Comparison of ENCODE assay signal across 9 cellular contexts in genomic region chr17:9768381-9768934, GRCh38. TPM values are rescaled to one million over a fixed set of nuclear protein-coding genes. Genes with fewer than 3 reads are reported as not detected.
DNase-seq lines count a peak whose midpoint lies in the region; ATAC-seq and TF ChIP-seq lines count a peak whose summit lies in the region.
"Had no signal": no experiment of that assay in that cellular context is flagged by ENCODE, and none has a peak within 500 bp of the region (broad histone marks: within the 10 kb centered on the region; RNA-seq: fewer than 3 reads in every experiment).

No MANE protein-coding gene starts in this region.

- DNase-seq in NCI-H510A treated with DMSO at 0.1 percent for 48 hours (lab: John Stamatoyannopoulos, UW) (peak; percentile 50), NCI-H510A (lab: John Stamatoyannopoulos, UW) (no peak), NAMALWA (ENCODE audit: low spot score) (peak; percentile 22), brain microvascular endothelial cell (no peak), right lobe of liver (no peak), hepatic stellate cell (ENCODE audit: low spot score) (no peak), midbrain (lab: John Stamatoyannopoulos, UW) (no peak), caudate nucleus (lab: John Stamatoyannopoulos, UW) (no peak)

- no peaks in the 10 kb centered on the region for H3K4me1 ChIP-seq in right lobe of liver

- H3K27ac ChIP-seq in brain microvascular endothelial cell (no peak overlapping the region), right lobe of liver (no peak overlapping the region), caudate nucleus (ENCODE audit: low read depth, low read length) (no peak overlapping the region)

- peak; percentile 12 to 63 (median 47) for ATAC-seq in right lobe of liver

- no peaks in the 10 kb centered on the region for H3K36me3 ChIP-seq in brain microvascular endothelial cell (replicated peaks)
- no peaks in the 10 kb centered on the region for H3K36me3 ChIP-seq in right lobe of liver

- in situ Hi-C loops in brain microvascular endothelial cell (cut with HindIII; ENCODE audit: low pct_ligation_motif_present, low sequenced_read_pairs): no loop called here

- H3K4me3 ChIP-seq in brain microvascular endothelial cell (ENCODE audit: low read depth, low read length): no peak overlapping the region
- no peak overlapping the region for H3K4me3 ChIP-seq in right lobe of liver

- H3K27me3 ChIP-seq in brain microvascular endothelial cell (replicated peaks) (no peaks in the 10 kb centered on the region), right lobe of liver (no peaks in the 10 kb centered on the region)

- intact Hi-C loops in right lobe of liver (cut with DNase I): no loop called here

- no peaks in the 10 kb centered on the region for H3K9me3 ChIP-seq in right lobe of liver

- 15% methylated on average over 5 of the region's 5 CpGs for WGBS in right lobe of liver (ENCODE audit: insufficient coverage, low coverage, low lambda C conversion rate, missing lambda C conversion rate)

- no peak for TF ChIP-seq POLR2A in right lobe of liver (IDR thresholded peaks at IDR 0.05)

- peak; percentile 41 for TF ChIP-seq CTCF in brain microvascular endothelial cell (IDR thresholded peaks at IDR 0.05; ENCODE audit: low read depth, low read length, missing control alignments)
- TF ChIP-seq CTCF in right lobe of liver (IDR thresholded peaks at IDR 0.05): peak; percentile 42 to 75 (median 67)

RNA-seq across cellular contexts. Expression of gene DHRS7C, which starts 22.9 kb away (rescaled TPM):
- not detected for total RNA-seq in right lobe of liver
- total RNA-seq: activated CD8-positive, alpha-beta memory T cell treated with anti-CD3 and anti-CD28 coated beads for 36 hours had no signal

RNA-seq across cellular contexts. Expression of gene GSG1L2, which starts 53.4 kb away (rescaled TPM):
- not detected for total RNA-seq in right lobe of liver
- total RNA-seq: activated CD8-positive, alpha-beta memory T cell treated with anti-CD3 and anti-CD28 coated beads for 36 hours had no signal

RNA-seq across cellular contexts. Expression of gene GLP2R, which starts 57.3 kb away (rescaled TPM):
- total RNA-seq in right lobe of liver: 1 to 10 TPM in 1 of 6 experiments, under 1 TPM in 5; 0.12 to 2.4 (median 0.63) TPM
- total RNA-seq: activated CD8-positive, alpha-beta memory T cell treated with anti-CD3 and anti-CD28 coated beads for 36 hours had no signal

Comparison
In these comparisons a context has a peak if more than half of its experiments do, and no peak if none do; other contexts are left out.
1. DNase-seq: peak in NCI-H510A treated with DMSO at 0.1 percent for 48 hours (single experiment) and NAMALWA (single experiment); none in NCI-H510A (single experiment), brain microvascular endothelial cell (single experiment), right lobe of liver (0 of 3), hepatic stellate cell (single experiment), midbrain (single experiment) and caudate nucleus (0 of 61).